Comparison of ENCODE assay signal across 15 cellular contexts in genomic region chr17:9414471-9414870, GRCh38.
DNase-seq lines count a peak whose midpoint lies in the region; ATAC-seq and TF ChIP-seq lines count a peak whose summit lies in the region.
"Had no signal": no experiment of that assay in that cellular context is flagged by ENCODE, and none has a peak within 500 bp of the region (broad histone marks: within the 10 kb centered on the region; RNA-seq: fewer than 3 reads in every experiment).

No MANE protein-coding gene starts in this region.

- H3K27me3 Mint-ChIP-seq in glutamatergic neuron (ENCODE audit: unreplicated experiment) = no peaks in the 10 kb centered on the region
- H3K27me3 Mint-ChIP-seq in nephron progenitor cell (ENCODE audit: low read depth, poor library complexity) = peaks cover 2% of the 10 kb centered on the region

- H3K27ac Mint-ChIP-seq in glutamatergic neuron (ENCODE audit: unreplicated experiment) = no peak overlapping the region
- H3K27ac Mint-ChIP-seq in nephron progenitor cell = no peak overlapping the region
- H3K27ac Mint-ChIP-seq: activated CD8-positive, alpha-beta T cell treated with anti-CD3 and anti-CD28 coated beads, Interleukin-2, amount 10 ng/mL, durations not matched to agents 7 days and 5 days had no signal

- peaks cover 5% of the 10 kb centered on the region for H3K9me3 Mint-ChIP-seq in glutamatergic neuron (ENCODE audit: unreplicated experiment)
- peaks cover 34% of the 10 kb centered on the region for H3K9me3 Mint-ChIP-seq in nephron progenitor cell

- H3K4me3 Mint-ChIP-seq in glutamatergic neuron (ENCODE audit: unreplicated experiment) = no peak overlapping the region
- no peak overlapping the region for H3K4me3 Mint-ChIP-seq in nephron progenitor cell
- H3K4me3 Mint-ChIP-seq: activated CD8-positive, alpha-beta T cell treated with anti-CD3 and anti-CD28 coated beads, Interleukin-2, amount 10 ng/mL, durations not matched to agents 7 days and 5 days had no signal

- TF ChIP-seq CTCF in glutamatergic neuron (IDR thresholded peaks at IDR 0.05; ENCODE audit: partially characterized antibody, unreplicated experiment) (no peak), nephron progenitor cell (IDR thresholded peaks at IDR 0.05) (no peak)

- DNase-seq in glutamatergic neuron (no peak), DMS53 (lab: John Stamatoyannopoulos, UW) (no peak), HK-2 (ENCODE audit: unreplicated experiment) (no peak), nephron progenitor cell (no peak)
- DNase-seq: activated CD8-positive, alpha-beta T cell treated with anti-CD3 and anti-CD28 coated beads, Interleukin-2, amount 10 ng/mL, durations not matched to agents 7 days and 5 days; BE2C; effector CD4-positive, alpha-beta T cell; GF-D8; NCI-H1048; NCI-H82 had no signal

- peaks cover 17% of the 10 kb centered on the region for H3K36me3 Mint-ChIP-seq in glutamatergic neuron (ENCODE audit: unreplicated experiment)
- peaks cover 29% of the 10 kb centered on the region for H3K36me3 Mint-ChIP-seq in nephron progenitor cell (ENCODE audit: low read depth)

- peaks cover 7% of the 10 kb centered on the region for H3K4me1 Mint-ChIP-seq in glutamatergic neuron (ENCODE audit: low read depth, unreplicated experiment)
- H3K4me1 Mint-ChIP-seq in nephron progenitor cell = peaks cover 35% of the 10 kb centered on the region

- ATAC-seq in GM18502 (IDR thresholded peaks at IDR 0.05; ENCODE audit: poor library complexity, unreplicated experiment) (peak; percentile 99), GM19463 (IDR thresholded peaks at IDR 0.05; ENCODE audit: unreplicated experiment) (peak; percentile 95), HG02884 (IDR thresholded peaks at IDR 0.05; ENCODE audit: unreplicated experiment) (peak; percentile 69), HG03571 (IDR thresholded peaks at IDR 0.05; ENCODE audit: unreplicated experiment) (peak; percentile 85)
- ATAC-seq: activated CD8-positive, alpha-beta T cell treated with anti-CD3 and anti-CD28 coated beads, Interleukin-2, amount 10 ng/mL, durations not matched to agents 7 days and 5 days; sciatic nerve had no signal
